In the genomic region with DNA sequence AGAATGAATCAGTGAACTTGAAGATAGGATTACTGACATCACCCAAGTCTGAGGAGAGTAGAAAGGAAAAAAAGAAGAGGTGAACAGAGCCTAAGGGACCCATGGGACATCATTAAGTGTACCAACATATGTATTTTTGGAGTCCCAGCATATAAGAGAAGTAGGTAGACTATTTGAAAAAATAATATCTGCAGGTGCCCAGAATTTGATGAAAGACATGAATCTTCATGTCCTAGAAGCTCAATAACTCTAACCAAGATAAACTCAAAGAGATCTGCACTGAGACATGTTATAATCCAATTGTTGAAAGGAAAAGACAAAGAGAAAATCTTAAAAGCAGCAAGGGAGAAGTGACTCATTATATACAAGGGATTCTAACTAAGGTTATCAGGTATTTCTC, we compare ENCODE assay signal across 29 cellular contexts. TPM values are rescaled to one million over a fixed set of nuclear protein-coding genes. Genes with fewer than 3 reads are reported as not detected.
"Had no signal": no experiment of that assay in that cellular context is flagged by ENCODE, and none has a peak within 500 bp of the region (broad histone marks: within the 10 kb centered on the region; RNA-seq: fewer than 3 reads in every experiment).

No MANE protein-coding gene starts in this region.

- ATAC-seq: effector memory CD8-positive, alpha-beta T cell; esophagus mucosa; foreskin keratinocyte; gastrocnemius medialis; gastroesophageal sphincter; heart left ventricle; heart right ventricle had no signal

- H3K27me3 ChIP-seq: colonic mucosa, esophagus muscularis mucosa, gastroesophageal sphincter, heart left ventricle, heart right ventricle, hepatocyte had no signal

- H3K9me3 ChIP-seq: colonic mucosa had no signal

- H3K4me3 ChIP-seq: colonic mucosa, coronary artery, dorsolateral prefrontal cortex, esophagus muscularis mucosa, esophagus squamous epithelium, gastrocnemius medialis, gastroesophageal sphincter, heart left ventricle, heart right ventricle, hepatocyte had no signal

- DNase-seq: colonic mucosa; cortex of kidney; dermis blood vessel endothelial cell; dorsolateral prefrontal cortex; effector CD4-positive, alpha-beta T cell; effector CD8-positive, alpha-beta T cell; effector memory CD4-positive, alpha-beta T cell; effector memory CD8-positive, alpha-beta T cell; endodermal cell; esophagus squamous epithelium; foreskin fibroblast; foreskin keratinocyte; foreskin melanocyte; gastrocnemius medialis; glutamatergic neuron; head of caudate nucleus; heart left ventricle; heart right ventricle; hippocampal formation had no signal

- H3K27ac ChIP-seq: colonic mucosa, coronary artery, dorsolateral prefrontal cortex, epithelial cell of prostate, esophagus muscularis mucosa, esophagus squamous epithelium, foreskin keratinocyte, gastrocnemius medialis, gastroesophageal sphincter, heart left ventricle, heart right ventricle, hepatocyte had no signal

- H2AFZ ChIP-seq: hepatocyte had no signal

- FAIRE-seq: endometrium, endothelial cell of umbilical vein, frontal cortex had no signal

- H3K4me1 ChIP-seq: colonic mucosa, esophagus squamous epithelium, foreskin keratinocyte, gastrocnemius medialis had no signal

- H3K36me3 ChIP-seq: colonic mucosa, esophagus muscularis mucosa, esophagus squamous epithelium, gastrocnemius medialis, gastroesophageal sphincter, heart left ventricle, heart right ventricle had no signal

- H3K79me2 ChIP-seq: hepatocyte had no signal

- H3K4me2 ChIP-seq: hepatocyte had no signal

RNA-seq across cellular contexts. Expression of a gene that starts 39.0 kb away (rescaled TPM):
- total RNA-seq: endodermal cell, hepatocyte had no signal
- polyA plus RNA-seq: hepatocyte had no signal

RNA-seq across cellular contexts. Expression of a gene that starts 45.2 kb away (rescaled TPM):
- total RNA-seq: dermis microvascular lymphatic vessel endothelial cell, endodermal cell, endothelial cell of umbilical vein, gastrocnemius medialis had no signal
- polyA plus RNA-seq: hepatocyte had no signal
